19 cellular contexts compared by ENCODE assay signal in genomic region chr1:34053660-34054059, GRCh38.
DNase-seq lines count a peak whose midpoint lies in the region.
"Had no signal": no experiment of that assay in that cellular context is flagged by ENCODE, and none has a peak within 500 bp of the region (broad histone marks: within the 10 kb centered on the region; RNA-seq: fewer than 3 reads in every experiment).

No MANE protein-coding gene starts in this region.

- in situ Hi-C loops in SK-MEL-5 (cut with HindIII; ENCODE audit: low pct_unique_long_range_greater_than_20kb, low sequenced_read_pairs): no loop called here

- no peak overlapping the region for H3K27ac Mint-ChIP-seq in T-helper 2 cell treated with Interferon-gamma antibody and Interleukin-4, amounts not matched to agents 5 μg/mL and 100 μg/mL, for 36 hours
- H3K27ac Mint-ChIP-seq: B cell; CD4-positive, CD25-positive, alpha-beta regulatory T cell; CD8-positive, alpha-beta T cell; HFFc6 had no signal

- H3K36me3 Mint-ChIP-seq in T-helper 2 cell treated with Interferon-gamma antibody and Interleukin-4, amounts not matched to agents 5 μg/mL and 100 μg/mL, for 36 hours (ENCODE audit: low read depth): no peaks in the 10 kb centered on the region
- H3K36me3 Mint-ChIP-seq: CD4-positive, CD25-positive, alpha-beta regulatory T cell; CD8-positive, alpha-beta T cell had no signal

- peaks cover 2% of the 10 kb centered on the region for H3K27me3 Mint-ChIP-seq in T-helper 2 cell treated with Interferon-gamma antibody and Interleukin-4, amounts not matched to agents 5 μg/mL and 100 μg/mL, for 36 hours (ENCODE audit: low read depth)
- H3K27me3 Mint-ChIP-seq: CD4-positive, CD25-positive, alpha-beta regulatory T cell had no signal

- no peaks in the 10 kb centered on the region for H3K4me1 Mint-ChIP-seq in T-helper 2 cell treated with Interferon-gamma antibody and Interleukin-4, amounts not matched to agents 5 μg/mL and 100 μg/mL, for 36 hours (ENCODE audit: low read depth)
- H3K4me1 Mint-ChIP-seq: B cell; CD4-positive, CD25-positive, alpha-beta regulatory T cell had no signal

- H3K27ac ChIP-seq in cingulate gyrus (ENCODE audit: low read depth, low read length): peak overlapping the region; percentile 57
- H3K27ac ChIP-seq: 22Rv1, BLaER1, C4-2B had no signal

- no peak overlapping the region for H3K4me3 Mint-ChIP-seq in T-helper 2 cell treated with Interferon-gamma antibody and Interleukin-4, amounts not matched to agents 5 μg/mL and 100 μg/mL, for 36 hours
- H3K4me3 Mint-ChIP-seq: B cell; CD4-positive, CD25-positive, alpha-beta regulatory T cell; CD8-positive, alpha-beta T cell; HFFc6 had no signal

- DNase-seq in SK-MEL-5 (ENCODE audit: low read depth, low spot score) (peak; percentile 27), medulla oblongata (ENCODE audit: extremely low spot score) (peak; percentile 36), superior temporal gyrus (ENCODE audit: extremely low spot score) (peak; percentile 57), RKO (ENCODE audit: low spot score) (no peak), NCI-H524 treated with DMSO at 0.1 percent for 48 hours (lab: John Stamatoyannopoulos, UW) (no peak), mesenteric fat pad (ENCODE audit: low spot score) (no peak)
- DNase-seq in T-helper 2 cell treated with Interferon-gamma antibody and Interleukin-4, amounts not matched to agents 5 μg/mL and 100 μg/mL, for 36 hours (ENCODE audit: low spot score): no peak
- DNase-seq: Caco-2; CD4-positive, CD25-positive, alpha-beta regulatory T cell; CD8-positive, alpha-beta T cell; DMS153; DND-41; GOT3; HFFc6 had no signal

- no peaks in the 10 kb centered on the region for H3K9me3 Mint-ChIP-seq in T-helper 2 cell treated with Interferon-gamma antibody and Interleukin-4, amounts not matched to agents 5 μg/mL and 100 μg/mL, for 36 hours

Comparison
In these comparisons a context has a peak if more than half of its experiments do, and no peak if none do; other contexts are left out.
1. DNase-seq: peak in SK-MEL-5 (single experiment), medulla oblongata (single experiment) and superior temporal gyrus (single experiment); none in T-helper 2 cell treated with Interferon-gamma antibody and Interleukin-4, amounts not matched to agents 5 μg/mL and 100 μg/mL, for 36 hours (single experiment), RKO (single experiment), NCI-H524 treated with DMSO at 0.1 percent for 48 hours (single experiment) and mesenteric fat pad (single experiment).